ENCODE assay signal across 16 cellular contexts in the genomic region with DNA sequence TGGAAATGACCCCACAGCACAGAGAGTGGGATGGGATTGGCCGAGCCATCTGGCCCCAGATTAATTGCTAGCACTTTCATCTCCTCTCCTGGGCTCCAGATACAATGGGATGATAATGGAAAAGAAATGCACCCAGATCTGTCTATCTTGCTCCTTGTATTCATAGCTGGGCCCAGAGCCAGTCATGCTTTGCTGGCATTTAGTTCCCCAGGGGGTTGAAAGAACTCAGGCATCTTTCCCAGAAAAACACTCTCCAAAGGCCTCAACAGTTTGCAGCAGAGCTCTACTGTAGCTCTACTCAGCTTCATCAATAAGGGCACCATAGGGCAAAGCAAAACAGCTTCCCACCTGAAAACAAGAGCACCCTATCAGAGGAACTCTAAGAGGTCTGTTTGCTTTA.
DNase-seq lines count a peak whose midpoint lies in the region; ATAC-seq and TF ChIP-seq lines count a peak whose summit lies in the region.
"Had no signal": no experiment of that assay in that cellular context is flagged by ENCODE, and none has a peak within 500 bp of the region (broad histone marks: within the 10 kb centered on the region; RNA-seq: fewer than 3 reads in every experiment).

No MANE protein-coding gene starts in this region.

- no peak for ATAC-seq in HG03442 (IDR thresholded peaks at IDR 0.05; ENCODE audit: unreplicated experiment)
- ATAC-seq: K562 had no signal

- peak overlapping the region; percentile 79 for H3K27ac Mint-ChIP-seq in chondrocyte (ENCODE audit: unreplicated experiment)
- H3K27ac Mint-ChIP-seq in activated CD4-positive, alpha-beta memory T cell treated with anti-CD3 and anti-CD28 coated beads for 36 hours = no peak overlapping the region
- H3K27ac Mint-ChIP-seq: activated CD4-positive, alpha-beta T cell treated with anti-CD3 and anti-CD28 coated beads, Interleukin-2, amount 10 ng/mL, durations not matched to agents 24 days and 14 days had no signal

- CTCF ChIA-PET in activated CD4-positive, alpha-beta memory T cell treated with anti-CD3 and anti-CD28 coated beads for 36 hours (lab: Charles Lee) = interaction anchor here (4.0 kb wide), 1 partner anchor 9 kb away, joined by 23 read pairs; no protein-coding TSS in a partner anchor

- no peak overlapping the region for H3K4me3 Mint-ChIP-seq in chondrocyte (ENCODE audit: unreplicated experiment)
- no peak overlapping the region for H3K4me3 Mint-ChIP-seq in activated CD4-positive, alpha-beta memory T cell treated with anti-CD3 and anti-CD28 coated beads for 36 hours
- H3K4me3 Mint-ChIP-seq: activated CD4-positive, alpha-beta T cell treated with anti-CD3 and anti-CD28 coated beads, Interleukin-2, amount 10 ng/mL, durations not matched to agents 24 days and 14 days had no signal

- no peak for TF ChIP-seq CTCF in chondrocyte (IDR thresholded peaks at IDR 0.05)

- H3K4me1 Mint-ChIP-seq in chondrocyte (ENCODE audit: low read depth) = peaks cover 4% of the 10 kb centered on the region
- H3K4me1 Mint-ChIP-seq in activated CD4-positive, alpha-beta memory T cell treated with anti-CD3 and anti-CD28 coated beads for 36 hours (ENCODE audit: low read depth) = no peaks in the 10 kb centered on the region
- H3K4me1 Mint-ChIP-seq: activated CD4-positive, alpha-beta T cell treated with anti-CD3 and anti-CD28 coated beads, Interleukin-2, amount 10 ng/mL, durations not matched to agents 24 days and 14 days had no signal

- POLR2A ChIA-PET in activated CD4-positive, alpha-beta memory T cell treated with anti-CD3 and anti-CD28 coated beads for 36 hours (lab: Charles Lee) = no interaction called here

- peaks cover 5% of the 10 kb centered on the region for H3K36me3 Mint-ChIP-seq in chondrocyte (ENCODE audit: low read depth)
- H3K36me3 Mint-ChIP-seq in activated CD4-positive, alpha-beta memory T cell treated with anti-CD3 and anti-CD28 coated beads for 36 hours = no peaks in the 10 kb centered on the region

- intact Hi-C loops in activated CD4-positive, alpha-beta memory T cell treated with anti-CD3 and anti-CD28 coated beads for 36 hours (cut with micrococcal nuclease) = no loop called here

- DNase-seq in NCI-H1417 (lab: John Stamatoyannopoulos, UW) (peak; percentile 53 to 92 (median 69)), NCI-H1417 treated with DMSO at 0.1 percent for 48 hours (lab: John Stamatoyannopoulos, UW) (no peak), NCI-H345 (lab: John Stamatoyannopoulos, UW) (peak; percentile 84), chondrocyte (ENCODE audit: low spot score) (no peak), stromal cell of bone marrow (ENCODE audit: low read depth) (peak; percentile 69)
- DNase-seq in effector CD8-positive, alpha-beta T cell (lab: John Stamatoyannopoulos, UW) = no peak
- DNase-seq in activated CD4-positive, alpha-beta memory T cell treated with anti-CD3 and anti-CD28 coated beads for 36 hours = no peak
- DNase-seq: activated CD4-positive, alpha-beta T cell treated with anti-CD3 and anti-CD28 coated beads, Interleukin-2, amount 10 ng/mL, durations not matched to agents 24 days and 14 days; activated naive CD4-positive, alpha-beta T cell treated with anti-CD3 and anti-CD28 coated beads, Interleukin-2, amount 50 U/mL, for 16 hours; DMS79; effector CD4-positive, alpha-beta T cell; left ventricle myocardium inferior; NCI-H146; NCI-H774 had no signal

- H3K27me3 Mint-ChIP-seq in chondrocyte (ENCODE audit: low read depth) = no peaks in the 10 kb centered on the region
- H3K27me3 Mint-ChIP-seq in activated CD4-positive, alpha-beta memory T cell treated with anti-CD3 and anti-CD28 coated beads for 36 hours = no peaks in the 10 kb centered on the region
- H3K27me3 Mint-ChIP-seq: activated CD4-positive, alpha-beta T cell treated with anti-CD3 and anti-CD28 coated beads, Interleukin-2, amount 10 ng/mL, durations not matched to agents 24 days and 14 days had no signal

- H3K9me3 Mint-ChIP-seq in chondrocyte (ENCODE audit: low read depth) = peaks cover 18% of the 10 kb centered on the region
- peaks cover 6% of the 10 kb centered on the region for H3K9me3 Mint-ChIP-seq in activated CD4-positive, alpha-beta memory T cell treated with anti-CD3 and anti-CD28 coated beads for 36 hours
- H3K9me3 Mint-ChIP-seq: activated CD4-positive, alpha-beta T cell treated with anti-CD3 and anti-CD28 coated beads, Interleukin-2, amount 10 ng/mL, durations not matched to agents 24 days and 14 days had no signal

Comparison
In these comparisons a context has a peak if more than half of its experiments do, and no peak if none do; other contexts are left out.
1. DNase-seq: peak in NCI-H1417 (3 of 3), NCI-H345 (single experiment) and stromal cell of bone marrow (single experiment); none in NCI-H1417 treated with DMSO at 0.1 percent for 48 hours (single experiment), chondrocyte (single experiment), effector CD8-positive, alpha-beta T cell (single experiment) and activated CD4-positive, alpha-beta memory T cell treated with anti-CD3 and anti-CD28 coated beads for 36 hours (single experiment).